Comparison of ENCODE assay signal across 8 cellular contexts in the genomic region with DNA sequence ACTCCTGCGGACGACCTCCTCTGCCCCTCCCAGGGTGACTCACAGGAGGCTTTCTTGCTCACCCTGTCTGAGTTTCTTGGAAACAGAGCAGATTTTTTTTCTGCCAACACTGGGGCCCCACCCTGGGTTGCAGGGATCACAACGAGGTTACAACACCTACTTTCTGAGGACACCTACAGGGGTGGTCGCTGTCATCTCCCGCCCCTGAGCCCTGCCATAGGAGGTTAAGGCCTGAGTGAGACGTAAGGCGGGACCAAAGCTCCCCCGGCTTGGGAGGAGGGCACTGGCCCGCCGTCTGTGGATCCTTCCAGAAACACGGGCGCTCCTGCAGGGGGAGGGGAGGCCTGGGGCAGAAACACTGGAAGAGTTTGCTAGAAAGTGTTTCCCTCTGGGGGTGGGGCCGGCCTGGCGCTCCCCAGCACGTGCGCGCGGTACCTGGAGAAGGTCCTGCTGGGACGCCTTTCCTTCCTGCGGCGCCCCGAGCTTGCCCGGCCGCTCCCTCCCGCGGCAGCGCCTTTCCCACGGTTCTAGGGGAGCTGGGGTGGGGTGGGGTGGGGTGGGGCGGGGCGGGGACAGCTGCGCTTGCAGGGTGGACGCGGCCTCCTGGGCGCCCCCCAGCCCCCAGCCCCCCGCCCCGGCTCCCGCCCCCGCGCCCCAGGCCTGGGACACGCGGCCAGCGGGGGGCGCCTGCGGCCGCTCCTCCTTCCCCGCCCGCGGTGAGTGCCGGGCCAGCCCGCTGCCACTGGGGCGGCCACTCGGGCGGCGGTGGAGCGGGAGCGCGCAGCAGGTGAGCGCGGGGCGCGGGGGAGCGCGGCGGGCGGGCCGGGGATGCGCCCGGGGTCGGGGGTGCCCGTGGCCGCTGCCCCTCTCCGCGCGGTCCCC. TPM values are rescaled to one million over a fixed set of nuclear protein-coding genes. Genes with fewer than 3 reads are reported as not detected.
DNase-seq lines count a peak whose midpoint lies in the region; ATAC-seq and TF ChIP-seq lines count a peak whose summit lies in the region.

No MANE protein-coding gene starts in this region.

- H3K27me3 ChIP-seq in A673 (replicated peaks; ENCODE audit: insufficient read depth, low read depth, low read length, poor library complexity), result no peaks in the 10 kb centered on the region
- peaks cover 57% of the 10 kb centered on the region for H3K27me3 ChIP-seq in left ventricle myocardium inferior (ENCODE audit: low read depth)

- H3K9me3 Mint-ChIP-seq in activated naive CD4-positive, alpha-beta T cell treated with anti-CD3 and anti-CD28 coated beads, Interleukin-2, amount 50 U/mL, for 24 hours, result no peaks in the 10 kb centered on the region

- CTCF ChIA-PET in A673 (lab: Charles Lee), result no interaction called here

- TF ChIP-seq CTCF in A673 (conservative IDR thresholded peaks at IDR 0.05; ENCODE audit: low read depth, low read length), result no peak
- peak; percentile 55 for TF ChIP-seq CTCF in left ventricle myocardium inferior (IDR thresholded peaks at IDR 0.05; ENCODE audit: borderline replicate concordance)

- H3K36me3 ChIP-seq in A673 (ENCODE audit: insufficient read depth, low read length, poor library complexity, severe bottlenecking) (no peaks in the 10 kb centered on the region), left ventricle myocardium inferior (no peaks in the 10 kb centered on the region)

- intact Hi-C loops in A673 (cut with micrococcal nuclease; ENCODE audit: unreplicated experiment), result no loop called here
- intact Hi-C loops in left ventricle myocardium inferior (cut with micrococcal nuclease), result no loop called here

- H3K27me3 Mint-ChIP-seq in activated naive CD4-positive, alpha-beta T cell treated with anti-CD3 and anti-CD28 coated beads, Interleukin-2, amount 50 U/mL, for 24 hours, result no peaks in the 10 kb centered on the region

- peak overlapping the region; percentile 84 for H3K27ac Mint-ChIP-seq in activated naive CD4-positive, alpha-beta T cell treated with anti-CD3 and anti-CD28 coated beads, Interleukin-2, amount 50 U/mL, for 24 hours

- DNase-seq in A673 (ENCODE audit: low spot score), result no peak
- peak; percentile 92 for DNase-seq in RKO (ENCODE audit: low spot score)
- DNase-seq in left ventricle myocardium inferior, result no peak
- peak; percentile 70 for DNase-seq in retina
- DNase-seq in T1000 (lab: John Stamatoyannopoulos, UW), result no peak

- POLR2A ChIA-PET in A673 (lab: Charles Lee; ENCODE audit: low non-redundant PET), result no interaction called here

- peak overlapping the region; percentile 44 for H3K4me3 ChIP-seq in A673 (ENCODE audit: low read depth, low read length, poor library complexity, severe bottlenecking)
- H3K4me3 ChIP-seq in left ventricle myocardium inferior, result peak overlapping the region; percentile 69

- peaks cover 6% of the 10 kb centered on the region for H3K4me1 Mint-ChIP-seq in activated naive CD4-positive, alpha-beta T cell treated with anti-CD3 and anti-CD28 coated beads, Interleukin-2, amount 50 U/mL, for 24 hours

- H3K27ac ChIP-seq in A673 (ENCODE audit: low read depth, low read length, poor library complexity, severe bottlenecking), result no peak overlapping the region
- peak overlapping the region; percentile 25 for H3K27ac ChIP-seq in left ventricle myocardium inferior (replicated peaks)

- no peaks in the 10 kb centered on the region for H3K9me3 ChIP-seq in A673 (ENCODE audit: low read depth, low read length, poor library complexity, severe bottlenecking)
- no peaks in the 10 kb centered on the region for H3K9me3 ChIP-seq in left ventricle myocardium inferior (replicated peaks)

- ATAC-seq in GM18511 (IDR thresholded peaks at IDR 0.05; ENCODE audit: unreplicated experiment) (peak; percentile 80), HG03066 (IDR thresholded peaks at IDR 0.05; ENCODE audit: low read depth, unreplicated experiment) (peak; percentile 64)

- H3K36me3 Mint-ChIP-seq in activated naive CD4-positive, alpha-beta T cell treated with anti-CD3 and anti-CD28 coated beads, Interleukin-2, amount 50 U/mL, for 24 hours, result no peaks in the 10 kb centered on the region

- H3K4me1 ChIP-seq in A673 (ENCODE audit: insufficient read depth, low read length, poor library complexity, severe bottlenecking) (no peaks in the 10 kb centered on the region), left ventricle myocardium inferior (peaks cover 20% of the 10 kb centered on the region)

- BruUV-seq in A673 (replicated peaks; lab: Mats Ljungman, UMichigan), result no TSS peak

- peak overlapping the region; percentile 84 for H3K4me3 Mint-ChIP-seq in activated naive CD4-positive, alpha-beta T cell treated with anti-CD3 and anti-CD28 coated beads, Interleukin-2, amount 50 U/mL, for 24 hours

RNA-seq across cellular contexts. Expression of gene ADCY7, which starts 20.7 kb away (rescaled TPM):
- total RNA-seq in A673 (2021) (5.4 and 5.5 TPM in 2 replicates), left ventricle myocardium inferior (9.7 TPM)

Comparison
In these comparisons a context has a peak if more than half of its experiments do, and no peak if none do; other contexts are left out.
1. DNase-seq: peak in RKO (single experiment) and retina (single experiment); none in A673 (single experiment), left ventricle myocardium inferior (single experiment) and T1000 (single experiment).